1 cellular context compared by ENCODE assay signal in the genomic region with DNA sequence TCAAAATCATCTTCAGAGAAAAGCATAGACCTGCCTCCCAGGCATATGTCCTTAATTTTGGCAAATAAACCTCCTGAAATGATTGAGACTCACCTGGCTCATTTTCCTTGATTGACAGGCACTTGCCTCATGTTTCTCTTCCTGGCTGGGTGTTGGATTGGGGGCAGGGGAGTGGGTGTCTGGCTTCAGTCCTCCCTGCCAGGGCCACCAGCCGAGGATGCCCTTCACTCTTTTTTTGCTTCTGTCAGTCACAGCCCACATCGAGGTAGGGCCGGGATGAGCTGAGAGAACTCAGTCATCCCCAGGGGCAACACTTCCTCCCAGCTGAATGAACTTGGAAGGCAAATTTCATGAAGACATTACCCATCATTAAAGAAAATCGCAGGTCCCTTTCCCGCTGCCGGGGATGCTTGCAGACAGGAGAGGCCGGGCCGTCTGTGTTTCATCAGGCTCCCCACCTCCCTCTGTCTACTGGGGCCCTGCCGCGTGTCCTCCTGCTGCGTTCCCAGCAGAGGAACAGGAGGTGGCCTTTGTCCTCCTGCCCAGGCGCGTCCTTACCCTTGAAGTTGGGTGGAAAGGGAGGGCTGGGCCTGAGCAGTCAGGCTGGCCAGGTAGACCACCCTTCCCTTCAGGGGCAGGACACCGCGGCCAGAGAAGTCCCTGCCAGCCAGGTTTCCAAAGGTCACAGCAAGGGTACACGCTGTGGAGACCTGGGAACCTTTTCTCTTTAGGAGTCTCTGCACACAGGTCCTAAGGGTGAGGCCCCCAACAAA.
TF ChIP-seq lines count a peak whose summit lies in the region.

No MANE protein-coding gene starts in this region.

TF ChIP-seq in HepG2, 621 proteins besides CTCF, POLR2A, EP300 and RAD21 (continued from another document and continues in another):
- TF ChIP-seq NFRKB (IDR thresholded peaks at IDR 0.05) (no peak), HMG20A (CRISPR knock-in tag; IDR thresholded peaks at IDR 0.05; ENCODE audit: borderline replicate concordance) (no peak), SRSF1 (optimal IDR thresholded peaks at IDR 0.05; ENCODE audit: low read depth, low read length) (no peak), RORA (CRISPR knock-in tag; IDR thresholded peaks at IDR 0.05) (no peak), ZNF556 (CRISPR knock-in tag; IDR thresholded peaks at IDR 0.05; ENCODE audit: borderline replicate concordance) (peak; percentile 58; the same call in 1 of the 2 replicates), ZNF776 (CRISPR knock-in tag; IDR thresholded peaks at IDR 0.05) (peak; percentile 73; the same call in 1 of the 2 replicates), KLF15 (CRISPR knock-in tag; IDR thresholded peaks at IDR 0.05; ENCODE audit: borderline replicate concordance) (0 out of 2 replicates have a peak, but pooled peaks have one; percentile 64), JUND (CRISPR knock-in tag; IDR thresholded peaks at IDR 0.05) (0 out of 2 replicates have a peak, but pooled peaks have one; percentile 6), KLF6 (CRISPR knock-in tag; IDR thresholded peaks at IDR 0.05) (peak; percentile 63; the same call in 1 of the 2 replicates), CCDC6 (CRISPR knock-in tag; IDR thresholded peaks at IDR 0.05) (no peak), ZNF296 (CRISPR knock-in tag; conservative IDR thresholded peaks at IDR 0.05) (no peak; the same call in 1 of the 2 replicates), NR2F1 (CRISPR knock-in tag; IDR thresholded peaks at IDR 0.05) (peak in 1 of 2 experiments; percentile 58; a peak in 2 of 4 replicates), ZFP62 (CRISPR knock-in tag; IDR thresholded peaks at IDR 0.05) (no peak), RXRA (CRISPR knock-in tag; IDR thresholded peaks at IDR 0.05) (peak; percentile 90), CREM (IDR thresholded peaks at IDR 0.05) (no peak), CREM (CRISPR knock-in tag; IDR thresholded peaks at IDR 0.05) (no peak), ZNF563 (CRISPR knock-in tag; IDR thresholded peaks at IDR 0.05) (peak; percentile 64; the same call in 1 of the 2 replicates), HOXA3 (CRISPR knock-in tag; IDR thresholded peaks at IDR 0.05) (peak; percentile 72), GABPA (IDR thresholded peaks at IDR 0.05; ENCODE audit: low read depth, low read length) (no peak), GABPA (CRISPR knock-in tag; IDR thresholded peaks at IDR 0.05; ENCODE audit: low read depth) (no peak), MBNL3 (CRISPR knock-in tag; conservative IDR thresholded peaks at IDR 0.05) (no peak), CBFB (CRISPR knock-in tag; IDR thresholded peaks at IDR 0.05) (peak; percentile 53; the same call in 1 of the 2 replicates), ZFYVE20 (CRISPR knock-in tag; IDR thresholded peaks at IDR 0.05; ENCODE audit: borderline replicate concordance, low read depth) (no peak), ZNF660 (CRISPR knock-in tag; IDR thresholded peaks at IDR 0.05; ENCODE audit: borderline replicate concordance, low read depth) (no peak), MZF1 (CRISPR knock-in tag; IDR thresholded peaks at IDR 0.05; ENCODE audit: borderline replicate concordance) (no peak), CEBPG (CRISPR knock-in tag; IDR thresholded peaks at IDR 0.05) (peak; percentile 56), PAX8 (CRISPR knock-in tag; IDR thresholded peaks at IDR 0.05; ENCODE audit: borderline replicate concordance) (0 out of 2 replicates have a peak, but pooled peaks have one; percentile 28), ZSCAN9 (CRISPR knock-in tag; IDR thresholded peaks at IDR 0.05; ENCODE audit: borderline replicate concordance) (no peak), NR3C1 (CRISPR knock-in tag; IDR thresholded peaks at IDR 0.05) (no peak), HNRNPUL1 (IDR thresholded peaks at IDR 0.05; ENCODE audit: low read depth, low read length) (no peak), ZNF614 (CRISPR knock-in tag; IDR thresholded peaks at IDR 0.05; ENCODE audit: borderline replicate concordance) (no peak), ARNTL (CRISPR knock-in tag; IDR thresholded peaks at IDR 0.05) (0 out of 2 replicates have a peak, but pooled peaks have one; percentile 22), EEA1 (CRISPR knock-in tag; IDR thresholded peaks at IDR 0.05; ENCODE audit: borderline replicate concordance) (0 out of 2 replicates have a peak, but pooled peaks have one; percentile 0), NRL (CRISPR knock-in tag; IDR thresholded peaks at IDR 0.05; ENCODE audit: borderline replicate concordance) (peak; percentile 55)
- TF ChIP-seq, protein P1, sequence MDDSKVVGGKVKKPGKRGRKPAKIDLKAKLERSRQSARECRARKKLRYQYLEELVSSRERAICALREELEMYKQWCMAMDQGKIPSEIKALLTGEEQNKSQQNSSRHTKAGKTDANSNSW (CRISPR knock-in tag; IDR thresholded peaks at IDR 0.05; ENCODE audit: borderline replicate concordance): no peak
- TF ChIP-seq, protein P2, sequence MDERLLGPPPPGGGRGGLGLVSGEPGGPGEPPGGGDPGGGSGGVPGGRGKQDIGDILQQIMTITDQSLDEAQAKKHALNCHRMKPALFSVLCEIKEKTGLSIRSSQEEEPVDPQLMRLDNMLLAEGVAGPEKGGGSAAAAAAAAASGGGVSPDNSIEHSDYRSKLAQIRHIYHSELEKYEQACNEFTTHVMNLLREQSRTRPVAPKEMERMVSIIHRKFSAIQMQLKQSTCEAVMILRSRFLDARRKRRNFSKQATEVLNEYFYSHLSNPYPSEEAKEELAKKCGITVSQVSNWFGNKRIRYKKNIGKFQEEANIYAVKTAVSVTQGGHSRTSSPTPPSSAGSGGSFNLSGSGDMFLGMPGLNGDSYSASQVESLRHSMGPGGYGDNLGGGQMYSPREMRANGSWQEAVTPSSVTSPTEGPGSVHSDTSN (CRISPR knock-in tag; IDR thresholded peaks at IDR 0.05): peak; percentile 57; the same call in 1 of the 2 replicates
- TF ChIP-seq, protein P3, sequence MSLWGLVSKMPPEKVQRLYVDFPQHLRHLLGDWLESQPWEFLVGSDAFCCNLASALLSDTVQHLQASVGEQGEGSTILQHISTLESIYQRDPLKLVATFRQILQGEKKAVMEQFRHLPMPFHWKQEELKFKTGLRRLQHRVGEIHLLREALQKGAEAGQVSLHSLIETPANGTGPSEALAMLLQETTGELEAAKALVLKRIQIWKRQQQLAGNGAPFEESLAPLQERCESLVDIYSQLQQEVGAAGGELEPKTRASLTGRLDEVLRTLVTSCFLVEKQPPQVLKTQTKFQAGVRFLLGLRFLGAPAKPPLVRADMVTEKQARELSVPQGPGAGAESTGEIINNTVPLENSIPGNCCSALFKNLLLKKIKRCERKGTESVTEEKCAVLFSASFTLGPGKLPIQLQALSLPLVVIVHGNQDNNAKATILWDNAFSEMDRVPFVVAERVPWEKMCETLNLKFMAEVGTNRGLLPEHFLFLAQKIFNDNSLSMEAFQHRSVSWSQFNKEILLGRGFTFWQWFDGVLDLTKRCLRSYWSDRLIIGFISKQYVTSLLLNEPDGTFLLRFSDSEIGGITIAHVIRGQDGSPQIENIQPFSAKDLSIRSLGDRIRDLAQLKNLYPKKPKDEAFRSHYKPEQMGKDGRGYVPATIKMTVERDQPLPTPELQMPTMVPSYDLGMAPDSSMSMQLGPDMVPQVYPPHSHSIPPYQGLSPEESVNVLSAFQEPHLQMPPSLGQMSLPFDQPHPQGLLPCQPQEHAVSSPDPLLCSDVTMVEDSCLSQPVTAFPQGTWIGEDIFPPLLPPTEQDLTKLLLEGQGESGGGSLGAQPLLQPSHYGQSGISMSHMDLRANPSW (CRISPR knock-in tag; IDR thresholded peaks at IDR 0.05; ENCODE audit: borderline replicate concordance): no peak
- TF ChIP-seq, protein P4, sequence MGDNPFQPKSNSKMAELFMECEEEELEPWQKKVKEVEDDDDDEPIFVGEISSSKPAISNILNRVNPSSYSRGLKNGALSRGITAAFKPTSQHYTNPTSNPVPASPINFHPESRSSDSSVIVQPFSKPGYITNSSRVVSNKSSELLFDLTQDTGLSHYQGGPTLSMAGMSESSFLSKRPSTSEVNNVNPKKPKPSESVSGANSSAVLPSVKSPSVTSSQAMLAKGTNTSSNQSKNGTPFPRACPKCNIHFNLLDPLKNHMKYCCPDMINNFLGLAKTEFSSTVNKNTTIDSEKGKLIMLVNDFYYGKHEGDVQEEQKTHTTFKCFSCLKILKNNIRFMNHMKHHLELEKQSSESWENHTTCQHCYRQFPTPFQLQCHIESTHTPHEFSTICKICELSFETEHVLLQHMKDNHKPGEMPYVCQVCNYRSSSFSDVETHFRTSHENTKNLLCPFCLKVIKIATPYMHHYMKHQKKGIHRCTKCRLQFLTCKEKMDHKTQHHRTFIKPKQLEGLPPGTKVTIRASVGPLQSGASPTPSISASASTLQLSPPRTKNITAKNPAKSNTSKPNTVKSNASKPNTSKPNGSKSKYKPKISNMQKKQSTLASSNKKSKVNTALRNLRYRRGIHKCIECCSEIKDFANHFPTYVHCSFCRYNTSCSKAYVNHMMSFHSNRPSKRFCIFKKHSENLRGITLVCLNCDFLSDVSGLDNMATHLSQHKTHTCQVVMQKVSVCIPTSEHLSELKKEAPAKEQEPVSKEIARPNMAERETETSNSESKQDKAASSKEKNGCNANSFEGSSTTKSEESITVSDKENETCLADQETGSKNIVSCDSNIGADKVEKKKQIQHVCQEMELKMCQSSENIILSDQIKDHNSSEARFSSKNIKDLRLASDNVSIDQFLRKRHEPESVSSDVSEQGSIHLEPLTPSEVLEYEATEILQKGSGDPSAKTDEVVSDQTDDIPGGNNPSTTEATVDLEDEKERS (CRISPR knock-in tag; IDR thresholded peaks at IDR 0.05): peak; percentile 54; the same call in 1 of the 2 replicates
- TF ChIP-seq, protein P5, sequence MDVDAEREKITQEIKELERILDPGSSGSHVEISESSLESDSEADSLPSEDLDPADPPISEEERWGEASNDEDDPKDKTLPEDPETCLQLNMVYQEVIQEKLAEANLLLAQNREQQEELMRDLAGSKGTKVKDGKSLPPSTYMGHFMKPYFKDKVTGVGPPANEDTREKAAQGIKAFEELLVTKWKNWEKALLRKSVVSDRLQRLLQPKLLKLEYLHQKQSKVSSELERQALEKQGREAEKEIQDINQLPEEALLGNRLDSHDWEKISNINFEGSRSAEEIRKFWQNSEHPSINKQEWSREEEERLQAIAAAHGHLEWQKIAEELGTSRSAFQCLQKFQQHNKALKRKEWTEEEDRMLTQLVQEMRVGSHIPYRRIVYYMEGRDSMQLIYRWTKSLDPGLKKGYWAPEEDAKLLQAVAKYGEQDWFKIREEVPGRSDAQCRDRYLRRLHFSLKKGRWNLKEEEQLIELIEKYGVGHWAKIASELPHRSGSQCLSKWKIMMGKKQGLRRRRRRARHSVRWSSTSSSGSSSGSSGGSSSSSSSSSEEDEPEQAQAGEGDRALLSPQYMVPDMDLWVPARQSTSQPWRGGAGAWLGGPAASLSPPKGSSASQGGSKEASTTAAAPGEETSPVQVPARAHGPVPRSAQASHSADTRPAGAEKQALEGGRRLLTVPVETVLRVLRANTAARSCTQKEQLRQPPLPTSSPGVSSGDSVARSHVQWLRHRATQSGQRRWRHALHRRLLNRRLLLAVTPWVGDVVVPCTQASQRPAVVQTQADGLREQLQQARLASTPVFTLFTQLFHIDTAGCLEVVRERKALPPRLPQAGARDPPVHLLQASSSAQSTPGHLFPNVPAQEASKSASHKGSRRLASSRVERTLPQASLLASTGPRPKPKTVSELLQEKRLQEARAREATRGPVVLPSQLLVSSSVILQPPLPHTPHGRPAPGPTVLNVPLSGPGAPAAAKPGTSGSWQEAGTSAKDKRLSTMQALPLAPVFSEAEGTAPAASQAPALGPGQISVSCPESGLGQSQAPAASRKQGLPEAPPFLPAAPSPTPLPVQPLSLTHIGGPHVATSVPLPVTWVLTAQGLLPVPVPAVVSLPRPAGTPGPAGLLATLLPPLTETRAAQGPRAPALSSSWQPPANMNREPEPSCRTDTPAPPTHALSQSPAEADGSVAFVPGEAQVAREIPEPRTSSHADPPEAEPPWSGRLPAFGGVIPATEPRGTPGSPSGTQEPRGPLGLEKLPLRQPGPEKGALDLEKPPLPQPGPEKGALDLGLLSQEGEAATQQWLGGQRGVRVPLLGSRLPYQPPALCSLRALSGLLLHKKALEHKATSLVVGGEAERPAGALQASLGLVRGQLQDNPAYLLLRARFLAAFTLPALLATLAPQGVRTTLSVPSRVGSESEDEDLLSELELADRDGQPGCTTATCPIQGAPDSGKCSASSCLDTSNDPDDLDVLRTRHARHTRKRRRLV (CRISPR knock-in tag; IDR thresholded peaks at IDR 0.05): 0 out of 2 replicates have a peak, but pooled peaks have one; percentile 49
- TF ChIP-seq, protein P6, sequence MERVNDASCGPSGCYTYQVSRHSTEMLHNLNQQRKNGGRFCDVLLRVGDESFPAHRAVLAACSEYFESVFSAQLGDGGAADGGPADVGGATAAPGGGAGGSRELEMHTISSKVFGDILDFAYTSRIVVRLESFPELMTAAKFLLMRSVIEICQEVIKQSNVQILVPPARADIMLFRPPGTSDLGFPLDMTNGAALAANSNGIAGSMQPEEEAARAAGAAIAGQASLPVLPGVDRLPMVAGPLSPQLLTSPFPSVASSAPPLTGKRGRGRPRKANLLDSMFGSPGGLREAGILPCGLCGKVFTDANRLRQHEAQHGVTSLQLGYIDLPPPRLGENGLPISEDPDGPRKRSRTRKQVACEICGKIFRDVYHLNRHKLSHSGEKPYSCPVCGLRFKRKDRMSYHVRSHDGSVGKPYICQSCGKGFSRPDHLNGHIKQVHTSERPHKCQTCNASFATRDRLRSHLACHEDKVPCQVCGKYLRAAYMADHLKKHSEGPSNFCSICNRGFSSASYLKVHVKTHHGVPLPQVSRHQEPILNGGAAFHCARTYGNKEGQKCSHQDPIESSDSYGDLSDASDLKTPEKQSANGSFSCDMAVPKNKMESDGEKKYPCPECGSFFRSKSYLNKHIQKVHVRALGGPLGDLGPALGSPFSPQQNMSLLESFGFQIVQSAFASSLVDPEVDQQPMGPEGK (CRISPR knock-in tag; IDR thresholded peaks at IDR 0.05): peak; percentile 64
